12 cellular contexts compared by ENCODE assay signal in genomic region chr7:47725031-47725780, GRCh38.
A peak's percentile ranks its signal among the peaks of the same experiment; 100 is the strongest.
DNase-seq lines count a peak whose midpoint lies in the region; ATAC-seq and TF ChIP-seq lines count a peak whose summit lies in the region.
"Had no signal": no experiment of that assay in that cellular context is flagged by ENCODE, and none has a peak within 500 bp of the region (broad histone marks: within the 10 kb centered on the region; RNA-seq: fewer than 3 reads in every experiment).

No MANE protein-coding gene starts in this region.

- H3K4ac ChIP-seq in mesenchymal stem cell (ENCODE audit: low read depth in 1 of 2, low read length in 2 of 2) = peak overlapping the region; percentile 8 to 89

- no peaks in the 10 kb centered on the region for H3K36me3 ChIP-seq in mesenchymal stem cell (ENCODE audit: control insufficient read depth in 1 of 2, insufficient read depth in 2 of 2, low read depth in 1 of 2, low read length in 2 of 2)
- H3K36me3 ChIP-seq: HAP-1 had no signal

- no peak for DNase-seq in stimulated activated naive CD8-positive, alpha-beta T cell treated with anti-CD3 and anti-CD28 coated beads, Interleukin-15, Interleukin-2, amounts not matched to agents 100 U/mL and 50 U/mL, for 24 hours
- DNase-seq in stimulated activated naive CD8-positive, alpha-beta T cell treated with anti-CD3 and anti-CD28 coated beads, Interleukin-15, amount 100 ng/mL, for 72 hours = no peak
- DNase-seq in mesenchymal stem cell (no peak), NCI-H446 treated with DMSO at 0.1 percent for 48 hours (lab: John Stamatoyannopoulos, UW) (no peak), dedifferentiated amniotic fluid mesenchymal stem cell (ENCODE audit: extremely low spot score) (no peak), putamen (ENCODE audit: low spot score) (no peak)
- DNase-seq: cortex of kidney, hypothalamus, NCI-H1105 had no signal

- ATAC-seq in stimulated activated naive CD8-positive, alpha-beta T cell treated with anti-CD3 and anti-CD28 coated beads, Interleukin-15, Interleukin-2, amounts not matched to agents 100 U/mL and 50 U/mL, for 24 hours = peak; percentile 26
- no peak for ATAC-seq in stimulated activated naive CD8-positive, alpha-beta T cell treated with anti-CD3 and anti-CD28 coated beads, Interleukin-15, amount 100 ng/mL, for 72 hours
- ATAC-seq in GM21390 (IDR thresholded peaks at IDR 0.05; ENCODE audit: unreplicated experiment) = no peak

- H3K79me1 ChIP-seq in mesenchymal stem cell (replicated peaks; ENCODE audit: low read length, poor library complexity, severe bottlenecking) = no peaks in the 10 kb centered on the region

- H3K9ac ChIP-seq in mesenchymal stem cell (ENCODE audit: low read length) = no peak overlapping the region

- peak overlapping the region; percentile 46 to 85 for H3K18ac ChIP-seq in mesenchymal stem cell (ENCODE audit: low read depth in 1 of 2, low read length in 2 of 2)

- peak overlapping the region in 1 of 2 experiments; percentile 49 for H3K14ac ChIP-seq in mesenchymal stem cell (ENCODE audit: low read length in 2 of 2)

- H3K23ac ChIP-seq in mesenchymal stem cell (ENCODE audit: low read length in 2 of 2) = no peak overlapping the region

- peak overlapping the region; percentile 75 to 89 for H2BK12ac ChIP-seq in mesenchymal stem cell (ENCODE audit: low read length in 2 of 2)

- no peak overlapping the region for H3K4me2 ChIP-seq in mesenchymal stem cell (ENCODE audit: low read length, poor library complexity, severe bottlenecking)

- no peaks in the 10 kb centered on the region for H3K27me3 Mint-ChIP-seq in stimulated activated naive CD8-positive, alpha-beta T cell treated with anti-CD3 and anti-CD28 coated beads, Interleukin-15, amount 100 ng/mL, for 72 hours
- no peaks in the 10 kb centered on the region for H3K27me3 Mint-ChIP-seq in brain

- H2AK5ac ChIP-seq in mesenchymal stem cell (ENCODE audit: low read length, severe bottlenecking) = peak overlapping the region; percentile 82

- H3K9me3 Mint-ChIP-seq in stimulated activated naive CD8-positive, alpha-beta T cell treated with anti-CD3 and anti-CD28 coated beads, Interleukin-15, amount 100 ng/mL, for 72 hours = no peaks in the 10 kb centered on the region
- H3K9me3 Mint-ChIP-seq in brain = peaks cover 0 to 6% (median 3%) of the 10 kb centered on the region in 5 experiments

- 94% methylated on average over 4 of the region's 4 CpGs for WGBS in mesenchymal stem cell

- H3K4me1 Mint-ChIP-seq in stimulated activated naive CD8-positive, alpha-beta T cell treated with anti-CD3 and anti-CD28 coated beads, Interleukin-15, amount 100 ng/mL, for 72 hours = no peaks in the 10 kb centered on the region
- peaks cover 24% of the 10 kb centered on the region for H3K4me1 Mint-ChIP-seq in brain

- H4K8ac ChIP-seq in mesenchymal stem cell (ENCODE audit: low read length) = peak overlapping the region; percentile 56

- H3K36me3 Mint-ChIP-seq in brain = no peaks in the 10 kb centered on the region

- H3K9me3 ChIP-seq in mesenchymal stem cell (ENCODE audit: control insufficient read depth, low read length) = no peaks in the 10 kb centered on the region
- H3K9me3 ChIP-seq: HAP-1 had no signal

- H3K27ac ChIP-seq in mesenchymal stem cell (ENCODE audit: low read length, poor library complexity, severe bottlenecking) = peak overlapping the region; percentile 84

- peaks cover 24% of the 10 kb centered on the region for H3K4me1 ChIP-seq in mesenchymal stem cell (ENCODE audit: control insufficient read depth, insufficient read depth, low read depth, low read length)

- peak overlapping the region; percentile 80 for H2BK120ac ChIP-seq in mesenchymal stem cell (ENCODE audit: low read depth, low read length)

- H3K4me3 Mint-ChIP-seq in stimulated activated naive CD8-positive, alpha-beta T cell treated with anti-CD3 and anti-CD28 coated beads, Interleukin-15, amount 100 ng/mL, for 72 hours = no peak overlapping the region
- peak overlapping the region in 1 of 5 experiments; percentile 54 for H3K4me3 Mint-ChIP-seq in brain

- peaks cover 0 to 35% of the 10 kb centered on the region in 2 experiments for H3K27me3 ChIP-seq in mesenchymal stem cell (ENCODE audit: control insufficient read depth in 1 of 2, insufficient read depth in 1 of 2, low read length in 2 of 2)

- H4K91ac ChIP-seq in mesenchymal stem cell (ENCODE audit: low read length) = peak overlapping the region; percentile 96

- no peak overlapping the region for H2AFZ ChIP-seq in mesenchymal stem cell (ENCODE audit: low read depth, low read length)

- H3K27ac Mint-ChIP-seq in stimulated activated naive CD8-positive, alpha-beta T cell treated with anti-CD3 and anti-CD28 coated beads, Interleukin-15, amount 100 ng/mL, for 72 hours = no peak overlapping the region
- H3K27ac Mint-ChIP-seq in brain = peak overlapping the region in 3 of 5 experiments; percentile 29 to 92 (median 91)

- TF ChIP-seq CTCF in brain (conservative IDR thresholded peaks at IDR 0.05) = no peak

- H3K4me3 ChIP-seq in mesenchymal stem cell (ENCODE audit: insufficient read depth in 1 of 2, low read depth in 1 of 2, low read length in 2 of 2) = no peak overlapping the region
- H3K4me3 ChIP-seq: HAP-1 had no signal

- H2BK5ac ChIP-seq in mesenchymal stem cell (ENCODE audit: low read depth, low read length, poor library complexity, severe bottlenecking) = peak overlapping the region; percentile 86

- H2BK15ac ChIP-seq in mesenchymal stem cell (ENCODE audit: low read depth, poor library complexity, severe bottlenecking) = peak overlapping the region; percentile 37

Comparison
In these comparisons a context has a peak if more than half of its experiments do, and no peak if none do; other contexts are left out.
1. H3K27ac Mint-ChIP-seq: peak in brain (3 of 5); none in stimulated activated naive CD8-positive, alpha-beta T cell treated with anti-CD3 and anti-CD28 coated beads, Interleukin-15, amount 100 ng/mL, for 72 hours (0 of 2).